ENCODE assay signal across 11 cellular contexts in genomic region chr1:100077525-100077924, GRCh38. TPM values are rescaled to one million over a fixed set of nuclear protein-coding genes. Genes with fewer than 3 reads are reported as not detected.
A peak's percentile ranks its signal among the peaks of the same experiment; 100 is the strongest.
DNase-seq lines count a peak whose midpoint lies in the region; ATAC-seq and TF ChIP-seq lines count a peak whose summit lies in the region.
"Had no signal": no experiment of that assay in that cellular context is flagged by ENCODE, and none has a peak within 500 bp of the region (broad histone marks: within the 10 kb centered on the region; RNA-seq: fewer than 3 reads in every experiment).

No MANE protein-coding gene starts in this region.

- no peaks in the 10 kb centered on the region for H3K9me3 ChIP-seq in ovary

- H3K27me3 ChIP-seq in GM23338 (ENCODE audit: insufficient read depth), result no peaks in the 10 kb centered on the region
- no peaks in the 10 kb centered on the region for H3K27me3 ChIP-seq in ovary

- H2AFZ ChIP-seq in GM23338, result no peak overlapping the region

- H3K27ac ChIP-seq in GM23338 (ENCODE audit: low read depth) (peak overlapping the region; percentile 11; the same call in 1 of the 2 replicates), ovary (no peak overlapping the region)
- H3K27ac ChIP-seq: HL-60 had no signal

- intact Hi-C loops in ovary (cut with DNase I), result no loop called here

- no peaks in the 10 kb centered on the region for H3K79me2 ChIP-seq in GM23338 (replicated peaks; ENCODE audit: insufficient read depth)

- H3K27me3 Mint-ChIP-seq in GM23338 (ENCODE audit: insufficient read depth, low read depth, poor library complexity) (peaks cover 4% of the 10 kb centered on the region), memory B cell (no peaks in the 10 kb centered on the region)

- no peak overlapping the region for H3K4me3 Mint-ChIP-seq in GM23338
- no peak overlapping the region for H3K4me3 Mint-ChIP-seq in memory B cell

- H3K36me3 Mint-ChIP-seq in GM23338 (ENCODE audit: low read depth) (peaks cover 42% of the 10 kb centered on the region), memory B cell (peaks cover 25% of the 10 kb centered on the region)

- TF ChIP-seq EP300 in ovary (IDR thresholded peaks at IDR 0.05), result no peak

- H3K36me3 ChIP-seq in GM23338 (ENCODE audit: insufficient read depth) (peaks cover 31% of the 10 kb centered on the region), ovary (no peaks in the 10 kb centered on the region)

- peak; percentile 62 for ATAC-seq in GM18907 (IDR thresholded peaks at IDR 0.05; ENCODE audit: unreplicated experiment)
- no peak for ATAC-seq in GM23338
- ATAC-seq in HG03520 (IDR thresholded peaks at IDR 0.05; ENCODE audit: unreplicated experiment), result peak; percentile 55
- peak; percentile 46 for ATAC-seq in memory B cell (ENCODE audit: low read depth)

- H3K9me2 ChIP-seq in GM23338 (ENCODE audit: insufficient read depth), result no peaks in the 10 kb centered on the region

- no peaks in the 10 kb centered on the region for H3F3A ChIP-seq in GM23338 (replicated peaks; ENCODE audit: low read depth)

- no peaks in the 10 kb centered on the region for H4K20me1 ChIP-seq in GM23338 (replicated peaks; ENCODE audit: insufficient read depth)

- H3K4me1 Mint-ChIP-seq in GM23338, result peaks cover 3% of the 10 kb centered on the region; the same call in 2 of the 3 replicates
- H3K4me1 Mint-ChIP-seq in memory B cell, result no peaks in the 10 kb centered on the region

- H3K4me3 ChIP-seq in GM23338, result no peak overlapping the region
- no peak overlapping the region for H3K4me3 ChIP-seq in ovary

- WGBS in ovary, 3 donors, result 37 to 73% (median 51%) methylated on average over 5 of the region's 5 CpGs

- H3K27ac Mint-ChIP-seq in GM23338 (no peak overlapping the region), memory B cell (peak overlapping the region; percentile 58)

- H3K4me1 ChIP-seq in GM23338 (ENCODE audit: insufficient read depth) (no peaks in the 10 kb centered on the region), ovary (ENCODE audit: insufficient read depth) (peaks cover 2% of the 10 kb centered on the region)

- DNase-seq in GM23338 (ENCODE audit: low spot score) (no peak), memory B cell (ENCODE audit: low spot score in 2 of 2) (no peak), T-helper 2 cell (no peak), NCI-H146 (lab: John Stamatoyannopoulos, UW) (no peak), ovary (no peak)
- no peak for DNase-seq in stimulated activated naive CD4-positive, alpha-beta T cell (lab: John Stamatoyannopoulos, UW)
- DNase-seq: NCI-H345; stimulated activated CD8-positive, alpha-beta memory T cell treated with anti-CD3 and anti-CD28 coated beads, Interleukin-4, amount 100 ng/mL, for 48 hours had no signal

- no peak for TF ChIP-seq CTCF in GM23338 (conservative IDR thresholded peaks at IDR 0.05; ENCODE audit: low read depth in 2 of 2)
- no peak for TF ChIP-seq CTCF in ovary (IDR thresholded peaks at IDR 0.05)

- no peaks in the 10 kb centered on the region for H3K9me3 Mint-ChIP-seq in GM23338
- H3K9me3 Mint-ChIP-seq in memory B cell, result no peaks in the 10 kb centered on the region

- no peak for TF ChIP-seq POLR2A in ovary (IDR thresholded peaks at IDR 0.05)

- H3K4me2 ChIP-seq in GM23338, result no peak overlapping the region

TF ChIP-seq in GM23338, 12 proteins besides CTCF, POLR2A, EP300 and RAD21:
- TF ChIP-seq CREB1 (CRISPR knock-in tag; IDR thresholded peaks at IDR 0.05; ENCODE audit: low read depth), result no peak
- TF ChIP-seq, protein P1, sequence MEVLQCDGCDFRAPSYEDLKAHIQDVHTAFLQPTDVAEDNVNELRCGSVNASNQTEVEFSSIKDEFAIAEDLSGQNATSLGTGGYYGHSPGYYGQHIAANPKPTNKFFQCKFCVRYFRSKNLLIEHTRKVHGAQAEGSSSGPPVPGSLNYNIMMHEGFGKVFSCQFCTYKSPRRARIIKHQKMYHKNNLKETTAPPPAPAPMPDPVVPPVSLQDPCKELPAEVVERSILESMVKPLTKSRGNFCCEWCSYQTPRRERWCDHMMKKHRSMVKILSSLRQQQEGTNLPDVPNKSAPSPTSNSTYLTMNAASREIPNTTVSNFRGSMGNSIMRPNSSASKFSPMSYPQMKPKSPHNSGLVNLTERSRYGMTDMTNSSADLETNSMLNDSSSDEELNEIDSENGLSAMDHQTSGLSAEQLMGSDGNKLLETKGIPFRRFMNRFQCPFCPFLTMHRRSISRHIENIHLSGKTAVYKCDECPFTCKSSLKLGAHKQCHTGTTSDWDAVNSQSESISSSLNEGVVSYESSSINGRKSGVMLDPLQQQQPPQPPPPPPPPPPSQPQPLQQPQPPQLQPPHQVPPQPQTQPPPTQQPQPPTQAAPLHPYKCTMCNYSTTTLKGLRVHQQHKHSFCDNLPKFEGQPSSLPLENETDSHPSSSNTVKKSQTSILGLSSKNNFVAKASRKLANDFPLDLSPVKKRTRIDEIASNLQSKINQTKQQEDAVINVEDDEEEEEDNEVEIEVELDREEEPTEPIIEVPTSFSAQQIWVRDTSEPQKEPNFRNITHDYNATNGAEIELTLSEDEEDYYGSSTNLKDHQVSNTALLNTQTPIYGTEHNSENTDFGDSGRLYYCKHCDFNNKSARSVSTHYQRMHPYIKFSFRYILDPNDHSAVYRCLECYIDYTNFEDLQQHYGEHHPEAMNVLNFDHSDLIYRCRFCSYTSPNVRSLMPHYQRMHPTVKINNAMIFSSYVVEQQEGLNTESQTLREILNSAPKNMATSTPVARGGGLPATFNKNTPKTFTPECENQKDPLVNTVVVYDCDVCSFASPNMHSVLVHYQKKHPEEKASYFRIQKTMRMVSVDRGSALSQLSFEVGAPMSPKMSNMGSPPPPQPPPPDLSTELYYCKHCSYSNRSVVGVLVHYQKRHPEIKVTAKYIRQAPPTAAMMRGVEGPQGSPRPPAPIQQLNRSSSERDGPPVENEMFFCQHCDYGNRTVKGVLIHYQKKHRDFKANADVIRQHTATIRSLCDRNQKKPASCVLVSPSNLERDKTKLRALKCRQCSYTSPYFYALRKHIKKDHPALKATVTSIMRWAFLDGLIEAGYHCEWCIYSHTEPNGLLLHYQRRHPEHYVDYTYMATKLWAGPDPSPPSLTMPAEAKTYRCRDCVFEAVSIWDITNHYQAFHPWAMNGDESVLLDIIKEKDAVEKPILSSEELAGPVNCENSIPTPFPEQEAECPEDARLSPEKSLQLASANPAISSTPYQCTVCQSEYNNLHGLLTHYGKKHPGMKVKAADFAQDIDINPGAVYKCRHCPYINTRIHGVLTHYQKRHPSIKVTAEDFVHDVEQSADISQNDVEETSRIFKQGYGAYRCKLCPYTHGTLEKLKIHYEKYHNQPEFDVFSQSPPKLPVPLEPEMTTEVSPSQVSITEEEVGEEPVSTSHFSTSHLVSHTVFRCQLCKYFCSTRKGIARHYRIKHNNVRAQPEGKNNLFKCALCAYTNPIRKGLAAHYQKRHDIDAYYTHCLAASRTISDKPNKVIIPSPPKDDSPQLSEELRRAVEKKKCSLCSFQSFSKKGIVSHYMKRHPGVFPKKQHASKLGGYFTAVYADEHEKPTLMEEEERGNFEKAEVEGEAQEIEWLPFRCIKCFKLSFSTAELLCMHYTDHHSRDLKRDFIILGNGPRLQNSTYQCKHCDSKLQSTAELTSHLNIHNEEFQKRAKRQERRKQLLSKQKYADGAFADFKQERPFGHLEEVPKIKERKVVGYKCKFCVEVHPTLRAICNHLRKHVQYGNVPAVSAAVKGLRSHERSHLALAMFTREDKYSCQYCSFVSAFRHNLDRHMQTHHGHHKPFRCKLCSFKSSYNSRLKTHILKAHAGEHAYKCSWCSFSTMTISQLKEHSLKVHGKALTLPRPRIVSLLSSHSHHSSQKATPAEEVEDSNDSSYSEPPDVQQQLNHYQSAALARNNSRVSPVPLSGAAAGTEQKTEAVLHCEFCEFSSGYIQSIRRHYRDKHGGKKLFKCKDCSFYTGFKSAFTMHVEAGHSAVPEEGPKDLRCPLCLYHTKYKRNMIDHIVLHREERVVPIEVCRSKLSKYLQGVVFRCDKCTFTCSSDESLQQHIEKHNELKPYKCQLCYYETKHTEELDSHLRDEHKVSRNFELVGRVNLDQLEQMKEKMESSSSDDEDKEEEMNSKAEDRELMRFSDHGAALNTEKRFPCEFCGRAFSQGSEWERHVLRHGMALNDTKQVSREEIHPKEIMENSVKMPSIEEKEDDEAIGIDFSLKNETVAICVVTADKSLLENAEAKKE (CRISPR knock-in tag; IDR thresholded peaks at IDR 0.05), result no peak
- TF ChIP-seq EZH2 (IDR thresholded peaks at IDR 0.05; ENCODE audit: low read depth, unreplicated experiment), result no peak
- no peak for TF ChIP-seq EZH2phosphoT487 (IDR thresholded peaks at IDR 0.05; ENCODE audit: unreplicated experiment)
- no peak for TF ChIP-seq JUNB (IDR thresholded peaks at IDR 0.05; ENCODE audit: unreplicated experiment)

RNA-seq across cellular contexts. Expression of gene SASS6, which starts 55.2 kb away (rescaled TPM):
- total RNA-seq in GM23338 (2014; rRNA removed; shearing (Covaris generic)), result 16.7 and 17.0 TPM in 2 replicates
- polyA plus RNA-seq in GM23338 (2016; fragmentation: Nextera tagmentation; extraction: Ambion mirVana) (17.4 and 21.1 TPM in 2 replicates), ovary (1 to 10 TPM; 1.7 to 2.4 TPM)
- total RNA-seq in ovary, result 1 to 10 TPM; 2.0 to 3.6 (median 3.1) TPM

RNA-seq across cellular contexts. Expression of gene TRMT13, which starts 55.4 kb away (rescaled TPM):
- 14.5 and 27.4 TPM in 2 replicates for total RNA-seq in GM23338 (2014; rRNA removed; shearing (Covaris generic))
- polyA plus RNA-seq in GM23338 (2016; fragmentation: Nextera tagmentation; extraction: Ambion mirVana) (16.4 and 22.8 TPM in 2 replicates), ovary (10 to 100 TPM in 1 of 2 donors, 1 to 10 TPM in 1; 10.0 to 16.8 TPM)
- 10 to 100 TPM; 10.5 to 23.3 (median 16.4) TPM for total RNA-seq in ovary
